23 cellular contexts compared by ENCODE assay signal in genomic region chr10:5854178-5854570, GRCh38. TPM values are rescaled to one million over a fixed set of nuclear protein-coding genes. Genes with fewer than 3 reads are reported as not detected.
DNase-seq lines count a peak whose midpoint lies in the region; ATAC-seq, FAIRE-seq and TF ChIP-seq lines count a peak whose summit lies in the region.
"Had no signal": no experiment of that assay in that cellular context is flagged by ENCODE, and none has a peak within 500 bp of the region (broad histone marks: within the 10 kb centered on the region; RNA-seq: fewer than 3 reads in every experiment).

No MANE protein-coding gene starts in this region.

- H3K9ac ChIP-seq in K562 (ENCODE audit: insufficient read depth in 1 of 2, low read depth in 2 of 2, low read length in 2 of 2): peak overlapping the region in 1 of 2 experiments; percentile 68; a peak in 1 of 4 replicates
- H3K9ac ChIP-seq: BLaER1, GM23248 had no signal

- no peaks in the 10 kb centered on the region for H3K27me3 Mint-ChIP-seq in stimulated activated naive B cell treated with anti-CD40 and anti-IgM and Interleukin-4, amounts not matched to agents 10 μg/mL and 1 μg/mL and 100 μg/mL, for 72 hours
- H3K27me3 Mint-ChIP-seq: CD4-positive, CD25-positive, alpha-beta regulatory T cell had no signal

- no peak for FAIRE-seq in K562 (lab: Jason Lieb, UNC)
- FAIRE-seq: A204.1, G401.6 had no signal

- intact Hi-C loops in K562 (cut with micrococcal nuclease) (no loop called here), left colon (cut with DNase I, micrococcal nuclease) (no loop called here), cardiac septum (cut with DNase I) (no loop called here)

- H3K27me3 ChIP-seq in HAP-1 (ENCODE audit: low read depth) (no peaks in the 10 kb centered on the region), K562 (ENCODE audit: control insufficient read depth in 2 of 2, insufficient read depth in 2 of 2, low read length in 2 of 2) (no peaks in the 10 kb centered on the region)
- H3K27me3 ChIP-seq: BLaER1, MG63, SJSA1 had no signal

- ATAC-seq in K562: peak; percentile 12; the same call in 1 of the 3 replicates
- no peak for ATAC-seq in stimulated activated naive B cell treated with anti-CD40 and anti-IgM and Interleukin-4, amounts not matched to agents 10 μg/mL and 1 μg/mL and 100 μg/mL, for 72 hours (replicated peaks)
- no peak for ATAC-seq in GM19455 (IDR thresholded peaks at IDR 0.05; ENCODE audit: unreplicated experiment)
- ATAC-seq in left colon: no peak

- peak overlapping the region; percentile 60; the same call in 1 of the 2 replicates for H2AFZ ChIP-seq in K562 (ENCODE audit: low read depth, low read length)
- H2AFZ ChIP-seq: GM23248, PC-9 had no signal

- peaks cover 6 to 8% of the 10 kb centered on the region in 2 donors for H3K36me3 Mint-ChIP-seq in stimulated activated naive B cell treated with anti-CD40 and anti-IgM and Interleukin-4, amounts not matched to agents 10 μg/mL and 1 μg/mL and 100 μg/mL, for 72 hours
- H3K36me3 Mint-ChIP-seq: CD4-positive, CD25-positive, alpha-beta regulatory T cell had no signal

- H3K36me3 ChIP-seq in HAP-1 (replicated peaks): no peaks in the 10 kb centered on the region
- no peaks in the 10 kb centered on the region for H3K36me3 ChIP-seq in K562 (ENCODE audit: control insufficient read depth, insufficient read depth, low read length)
- H3K36me3 ChIP-seq: BLaER1, MG63, SJSA1 had no signal

- peaks cover 0 to 4% of the 10 kb centered on the region in 2 donors for H3K9me3 Mint-ChIP-seq in stimulated activated naive B cell treated with anti-CD40 and anti-IgM and Interleukin-4, amounts not matched to agents 10 μg/mL and 1 μg/mL and 100 μg/mL, for 72 hours

- no peak for TF ChIP-seq CTCF in K562 (IDR thresholded peaks at IDR 0.05 in 2 of 3, conservative IDR thresholded peaks at IDR 0.05 in 1 of 3; ENCODE audit: insufficient read depth in 2 of 3, low read depth in 1 of 3, low read length in 3 of 3)

- H3K4me1 ChIP-seq in HAP-1: peaks cover 7% of the 10 kb centered on the region
- H3K4me1 ChIP-seq in K562 (replicated peaks in 1 of 2; ENCODE audit: control insufficient read depth in 2 of 2, insufficient read depth in 2 of 2, low read length in 2 of 2): no peaks in the 10 kb centered on the region; a peak in 2 of 5 replicates
- H3K4me1 ChIP-seq: SJSA1 had no signal

- H3K79me2 ChIP-seq in K562 (ENCODE audit: control insufficient read depth, insufficient read depth, low read length): no peaks in the 10 kb centered on the region

- H3K27ac ChIP-seq in K562 (ENCODE audit: extremely low read depth, low read depth, low read length): no peak overlapping the region
- H3K27ac ChIP-seq: BLaER1, GM23248, PC-9, SJSA1 had no signal

- no peaks in the 10 kb centered on the region for H4K20me1 ChIP-seq in K562 (replicated peaks; ENCODE audit: control insufficient read depth, insufficient read depth, low read length)
- H4K20me1 ChIP-seq: BLaER1 had no signal

- 52% methylated on average over 6 of the region's 6 CpGs for whole genome bisulfite sequencing in K562 (ENCODE audit: insufficient coverage, low coverage, missing lambda C conversion rate)

- no peaks in the 10 kb centered on the region for H3K9me1 ChIP-seq in K562 (ENCODE audit: control insufficient read depth, insufficient read depth, low read length)

- in situ Hi-C loops in HAP-1 (cut with MboI; ENCODE audit: low sequenced_read_pairs): no loop called here
- in situ Hi-C loops in K562 (cut with MboI): no loop called here

- no TSS peak for BruUV-seq in K562 (replicated peaks; lab: Mats Ljungman, UMichigan)

- H3K4me3 Mint-ChIP-seq in stimulated activated naive B cell treated with anti-CD40 and anti-IgM and Interleukin-4, amounts not matched to agents 10 μg/mL and 1 μg/mL and 100 μg/mL, for 72 hours: no peak overlapping the region
- H3K4me3 Mint-ChIP-seq: CD4-positive, CD25-positive, alpha-beta regulatory T cell had no signal

- DNase-seq in HAP-1 (ENCODE audit: low spot score in 2 of 2) (peak; percentile 71 to 75), K562 (ENCODE audit: extremely low read depth in 1 of 4, low spot score in 3 of 4) (no peak), left kidney (ENCODE audit: low read depth, low spot score) (peak; percentile 36), left colon (no peak), cardiac septum (ENCODE audit: low spot score) (no peak)
- no peak for DNase-seq in stimulated activated naive B cell treated with anti-CD40 and anti-IgM and Interleukin-4, amounts not matched to agents 10 μg/mL and 1 μg/mL and 100 μg/mL, for 72 hours
- DNase-seq: CD4-positive, CD25-positive, alpha-beta regulatory T cell; GM23248; HCEC 1CT; KG1; NCI-H1694; NCI-H2029 treated with DMSO at 0.1 percent for 48 hours; NCI-H446 treated with DMSO at 0.1 percent for 48 hours; NCI-H526; NK-92 treated with Interleukin-12 subunit alpha and Interleukin-12 subunit beta, amount 100 ng/mL, for 24 hours; Right ventricle myocardium superior had no signal

- no peak for TF ChIP-seq POLR2A in K562 (conservative IDR thresholded peaks at IDR 0.05)

- peak overlapping the region; percentile 78 for H3K27ac Mint-ChIP-seq in stimulated activated naive B cell treated with anti-CD40 and anti-IgM and Interleukin-4, amounts not matched to agents 10 μg/mL and 1 μg/mL and 100 μg/mL, for 72 hours
- H3K27ac Mint-ChIP-seq: CD4-positive, CD25-positive, alpha-beta regulatory T cell had no signal

- H3K4me1 Mint-ChIP-seq in stimulated activated naive B cell treated with anti-CD40 and anti-IgM and Interleukin-4, amounts not matched to agents 10 μg/mL and 1 μg/mL and 100 μg/mL, for 72 hours: peaks cover 25 to 31% of the 10 kb centered on the region in 2 donors
- H3K4me1 Mint-ChIP-seq: CD4-positive, CD25-positive, alpha-beta regulatory T cell had no signal

- TF ChIP-seq RAD21 in K562 (CRISPR knock-in tag; conservative IDR thresholded peaks at IDR 0.05 in 1 of 2, IDR thresholded peaks at IDR 0.05 in 1 of 2): no peak

- peak overlapping the region; percentile 6; the same call in 1 of the 2 replicates for H3K4me2 ChIP-seq in K562 (ENCODE audit: insufficient read depth, low read length)
- H3K4me2 ChIP-seq: BLaER1, PC-9 had no signal

- H3K4me3 ChIP-seq in HAP-1: no peak overlapping the region
- no peak overlapping the region for H3K4me3 ChIP-seq in K562
- H3K4me3 ChIP-seq: BLaER1, GM23248, MG63, PC-9, SJSA1 had no signal

- POLR2A ChIA-PET in K562 (lab: Yijun Ruan, JAX): interaction anchor here (1.5 kb wide), 1 partner anchor 10 kb away, joined by 6 read pairs; no protein-coding TSS in a partner anchor

- no peak for TF ChIP-seq EP300 in K562 (IDR thresholded peaks at IDR 0.05; ENCODE audit: low read length)

- CTCF ChIA-PET in K562 (lab: Yijun Ruan, JAX; ENCODE audit: low intra/inter-chr PET ratio): no interaction called here

- H3K9me3 ChIP-seq in HAP-1: no peaks in the 10 kb centered on the region
- H3K9me3 ChIP-seq in K562 (replicated peaks; ENCODE audit: control insufficient read depth, insufficient read depth, low read depth, low read length): no peaks in the 10 kb centered on the region
- H3K9me3 ChIP-seq: BLaER1, MG63, SJSA1 had no signal

RNA-seq across cellular contexts. Expression of gene ANKRD16, which starts 35.5 kb away (rescaled TPM):
- total RNA-seq in K562 (2011; cell fraction: chromatin; rRNA removed; ENCODE audit: low replicate concordance): 39.2 and 65.1 TPM in 2 replicates
- 44.0 and 45.9 TPM in 2 replicates for total RNA-seq in K562 (2011; cell fraction: nucleolus; rRNA removed)
- 34.3 and 35.3 TPM in 2 replicates for total RNA-seq in K562 (2011; cell fraction: nucleoplasm; rRNA removed)
- total RNA-seq in K562 (2014; rRNA removed) (14.6 and 17.8 TPM in 2 replicates), K562 (2014; rRNA removed; fragmentation: Illumina TruSeq; extraction: Trizol) (4.1 and 4.2 TPM in 2 replicates), K562 (2015; rRNA removed; fragmentation: Illumina TruSeq; extraction: Trizol) (9.0 and 9.5 TPM in 2 replicates), K562 (2021) (13.9 and 14.2 TPM in 2 replicates), left colon (1 to 10 TPM; 6.7 to 7.1 TPM), cardiac septum (3.9 TPM)
- polyA plus RNA-seq in K562 (2011; rRNA removed) (16.0 and 21.9 TPM in 2 replicates), K562 (2014; fragmentation: Illumina TruSeq; extraction: Trizol) (8.6 and 8.9 TPM in 2 replicates), K562 (2014; fragmentation: Nextera tagmentation; extraction: Ambion mirVana) (1 to 10 TPM; 1.5 to 2.2 TPM), K562 (2014; rRNA removed) (10.4 and 11.6 TPM in 2 replicates)
- polyA plus RNA-seq in K562 (2011; cell fraction: cytosol; rRNA removed): 19.2 and 19.7 TPM in 2 replicates
- polyA plus RNA-seq in K562 (2011; cell fraction: nucleus; rRNA removed): 62.2 and 65.6 TPM in 2 replicates
- polyA plus RNA-seq in K562 (2012): 9.1 and 10.1 TPM in 2 replicates
- 13.3 and 18.5 TPM in 2 replicates for polyA minus RNA-seq in K562 (2011; rRNA and poly(A)+ RNA removed)
- 6.7 and 11.4 TPM in 2 replicates for polyA minus RNA-seq in K562 (2011; cell fraction: cytosol; rRNA and poly(A)+ RNA removed)
- polyA minus RNA-seq in K562 (2011; cell fraction: nucleus; rRNA and poly(A)+ RNA removed): 19.4 and 22.5 TPM in 2 replicates

RNA-seq across cellular contexts. Expression of gene FBH1, which starts 35.9 kb away (rescaled TPM):
- 410 and 519 TPM in 2 replicates for total RNA-seq in K562 (2011; cell fraction: chromatin; rRNA removed; ENCODE audit: low replicate concordance)
- 208 and 256 TPM in 2 replicates for total RNA-seq in K562 (2011; cell fraction: nucleolus; rRNA removed)
- 298 and 374 TPM in 2 replicates for total RNA-seq in K562 (2011; cell fraction: nucleoplasm; rRNA removed)
- 80.6 and 87.9 TPM in 2 replicates for total RNA-seq in K562 (2014; rRNA removed)
- total RNA-seq in K562 (2014; rRNA removed; fragmentation: Illumina TruSeq; extraction: Trizol): 77.7 and 77.8 TPM in 2 replicates
- total RNA-seq in K562 (2015; rRNA removed; fragmentation: Illumina TruSeq; extraction: Trizol): 107 and 108 TPM in 2 replicates
- 93.5 and 95.1 TPM in 2 replicates for total RNA-seq in K562 (2021)
- 85.6 and 89.2 TPM in 2 replicates for polyA plus RNA-seq in K562 (2011; rRNA removed)
- 69.8 and 73.7 TPM in 2 replicates for polyA plus RNA-seq in K562 (2011; cell fraction: cytosol; rRNA removed)
- polyA plus RNA-seq in K562 (2011; cell fraction: nucleus; rRNA removed): 239 and 245 TPM in 2 replicates
- polyA plus RNA-seq in K562 (2012): 54.6 and 57.0 TPM in 2 replicates
- 66.3 and 70.1 TPM in 2 replicates for polyA plus RNA-seq in K562 (2014; fragmentation: Illumina TruSeq; extraction: Trizol)
- 10 to 100 TPM; 13.4 to 23.4 TPM for polyA plus RNA-seq in K562 (2014; fragmentation: Nextera tagmentation; extraction: Ambion mirVana)
- polyA plus RNA-seq in K562 (2014; rRNA removed): 69.7 and 73.1 TPM in 2 replicates
- 138 and 191 TPM in 2 replicates for polyA minus RNA-seq in K562 (2011; rRNA and poly(A)+ RNA removed)
- 70.7 and 86.7 TPM in 2 replicates for polyA minus RNA-seq in K562 (2011; cell fraction: cytosol; rRNA and poly(A)+ RNA removed)
- 79.0 and 120 TPM in 2 replicates for polyA minus RNA-seq in K562 (2011; cell fraction: nucleus; rRNA and poly(A)+ RNA removed)
- total RNA-seq in left colon: 10 to 100 TPM; 75.3 to 89.7 TPM
- 73.8 TPM for total RNA-seq in cardiac septum

RNA-seq across cellular contexts. Expression of gene GDI2, which starts 40.9 kb away (rescaled TPM):
- 49.2 and 105 TPM in 2 replicates for total RNA-seq in K562 (2011; cell fraction: chromatin; rRNA removed; ENCODE audit: low replicate concordance)
- 46.6 and 50.5 TPM in 2 replicates for total RNA-seq in K562 (2011; cell fraction: nucleolus; rRNA removed)
- total RNA-seq in K562 (2011; cell fraction: nucleoplasm; rRNA removed): 63.9 and 78.0 TPM in 2 replicates
- 285 and 296 TPM in 2 replicates for total RNA-seq in K562 (2014; rRNA removed)
- 350 and 391 TPM in 2 replicates for total RNA-seq in K562 (2014; rRNA removed; fragmentation: Illumina TruSeq; extraction: Trizol)
- 378 and 397 TPM in 2 replicates for total RNA-seq in K562 (2015; rRNA removed; fragmentation: Illumina TruSeq; extraction: Trizol)
- 266 and 273 TPM in 2 replicates for total RNA-seq in K562 (2021)
- 208 and 287 TPM in 2 replicates for polyA plus RNA-seq in K562 (2011; rRNA removed)
- 151 and 178 TPM in 2 replicates for polyA plus RNA-seq in K562 (2011; cell fraction: cytosol; rRNA removed)
- polyA plus RNA-seq in K562 (2011; cell fraction: nucleus; rRNA removed): 45.0 and 75.6 TPM in 2 replicates
- polyA plus RNA-seq in K562 (2012): 220 and 245 TPM in 2 replicates
- polyA plus RNA-seq in K562 (2014; fragmentation: Illumina TruSeq; extraction: Trizol): 308 and 352 TPM in 2 replicates
- polyA plus RNA-seq in K562 (2014; fragmentation: Nextera tagmentation; extraction: Ambion mirVana): 100 to 1,000 TPM; 262 to 424 TPM
- 259 and 274 TPM in 2 replicates for polyA plus RNA-seq in K562 (2014; rRNA removed)
- polyA minus RNA-seq in K562 (2011; rRNA and poly(A)+ RNA removed): 387 and 410 TPM in 2 replicates
- 225 and 294 TPM in 2 replicates for polyA minus RNA-seq in K562 (2011; cell fraction: cytosol; rRNA and poly(A)+ RNA removed)
- 52.6 and 71.9 TPM in 2 replicates for polyA minus RNA-seq in K562 (2011; cell fraction: nucleus; rRNA and poly(A)+ RNA removed)
- total RNA-seq in left colon: 100 to 1,000 TPM; 211 to 218 TPM
- 107 TPM for total RNA-seq in cardiac septum

Comparison
In these comparisons a context has a peak if more than half of its experiments do, and no peak if none do; other contexts are left out.
1. DNase-seq: peak in HAP-1 (2 of 2) and left kidney (single experiment); none in K562 (0 of 4), stimulated activated naive B cell treated with anti-CD40 and anti-IgM and Interleukin-4, amounts not matched to agents 10 μg/mL and 1 μg/mL and 100 μg/mL, for 72 hours (single experiment), left colon (0 of 2) and cardiac septum (single experiment).